22 cellular contexts compared by ENCODE assay signal in genomic region chrX:17390325-17390992, GRCh38. TPM values are rescaled to one million over a fixed set of nuclear protein-coding genes. Genes with fewer than 3 reads are reported as not detected.
"Had no signal": no experiment of that assay in that cellular context is flagged by ENCODE, and none has a peak within 500 bp of the region (broad histone marks: within the 10 kb centered on the region; RNA-seq: fewer than 3 reads in every experiment).

No MANE protein-coding gene starts in this region.

- H3K27ac Mint-ChIP-seq: activated naive CD4-positive, alpha-beta T cell treated with anti-CD3 and anti-CD28 coated beads, Interleukin-2, amount 50 U/mL, for 24 hours; activated T-helper 2 cell treated with anti-CD3 and anti-CD28 coated beads, Interferon-gamma antibody, Interleukin-2, Interleukin-4, amounts not matched to agents 10 μg/mL and 5 μg/mL and 100 μg/mL, durations not matched to agents 14 hours and 24 hours and 36 hours; effector memory CD8-positive, alpha-beta T cell; memory B cell; naive thymus-derived CD8-positive, alpha-beta T cell had no signal

- H2AFZ ChIP-seq: parathyroid adenoma had no signal

- H3K9me3 Mint-ChIP-seq: activated naive CD4-positive, alpha-beta T cell treated with anti-CD3 and anti-CD28 coated beads, Interleukin-2, amount 50 U/mL, for 24 hours; activated T-helper 2 cell treated with anti-CD3 and anti-CD28 coated beads, Interferon-gamma antibody, Interleukin-2, Interleukin-4, amounts not matched to agents 10 μg/mL and 5 μg/mL and 100 μg/mL, durations not matched to agents 14 hours and 24 hours and 36 hours; effector memory CD8-positive, alpha-beta T cell; memory B cell had no signal

- DNase-seq: activated CD4-positive, alpha-beta T cell treated with anti-CD3 and anti-CD28 coated beads, Interleukin-2, amount 50 U/mL, for 4 hours; activated CD4-positive, CD25-positive, alpha-beta regulatory T cell treated with anti-CD3 and anti-CD28 coated beads, Interleukin-2, amount 50 U/mL, for 72 hours; amniotic stem cell; body of pancreas; central memory CD4-positive, alpha-beta T cell; effector memory CD8-positive, alpha-beta T cell; left lung; naive thymus-derived CD8-positive, alpha-beta T cell; retina; stimulated activated CD4-positive, alpha-beta T cell treated with anti-CD3 and anti-CD28 coated beads, Interleukin-4, amount 100 ng/mL, for 4 hours; stimulated activated CD8-positive, alpha-beta memory T cell treated with anti-CD3 and anti-CD28 coated beads, Interleukin-4, amount 100 ng/mL, for 48 hours; stimulated activated naive CD4-positive, alpha-beta T cell treated with Interleukin-2 at 50 U/mL for 16 hours; substantia nigra; T-helper 1 cell; transverse colon had no signal

- H3K36me3 Mint-ChIP-seq: activated naive CD4-positive, alpha-beta T cell treated with anti-CD3 and anti-CD28 coated beads, Interleukin-2, amount 50 U/mL, for 24 hours; memory B cell; naive thymus-derived CD8-positive, alpha-beta T cell had no signal

- H3K36me3 ChIP-seq: left lung, neutrophil, transverse colon, vagina had no signal

- H3K27me3 ChIP-seq: body of pancreas, left lung, neutrophil, transverse colon, vagina had no signal

- H3K4me3 Mint-ChIP-seq: activated naive CD4-positive, alpha-beta T cell treated with anti-CD3 and anti-CD28 coated beads, Interleukin-2, amount 50 U/mL, for 24 hours; effector memory CD8-positive, alpha-beta T cell; memory B cell; naive thymus-derived CD8-positive, alpha-beta T cell had no signal

- H3K9ac ChIP-seq: parathyroid adenoma had no signal

- H3K9me3 ChIP-seq: body of pancreas, left lung, neutrophil, transverse colon, vagina had no signal

- H3K4me1 ChIP-seq: body of pancreas, left lung, parathyroid adenoma, transverse colon, vagina had no signal

- H3K4me3 ChIP-seq: body of pancreas, left lung, skin epidermis, transverse colon, vagina had no signal

- H3K4me1 Mint-ChIP-seq: activated naive CD4-positive, alpha-beta T cell treated with anti-CD3 and anti-CD28 coated beads, Interleukin-2, amount 50 U/mL, for 24 hours; memory B cell had no signal

- H3K27me3 Mint-ChIP-seq: activated naive CD4-positive, alpha-beta T cell treated with anti-CD3 and anti-CD28 coated beads, Interleukin-2, amount 50 U/mL, for 24 hours had no signal

- H3K27ac ChIP-seq: body of pancreas, left lung, neutrophil, parathyroid adenoma, skin epidermis, transverse colon, vagina had no signal

- H3K79me2 ChIP-seq: parathyroid adenoma had no signal

RNA-seq across cellular contexts. Expression of gene NHS, which starts 15.5 kb away (rescaled TPM):
- total RNA-seq: naive thymus-derived CD8-positive, alpha-beta T cell had no signal
